Comparison of ENCODE assay signal across 19 cellular contexts in the genomic region with DNA sequence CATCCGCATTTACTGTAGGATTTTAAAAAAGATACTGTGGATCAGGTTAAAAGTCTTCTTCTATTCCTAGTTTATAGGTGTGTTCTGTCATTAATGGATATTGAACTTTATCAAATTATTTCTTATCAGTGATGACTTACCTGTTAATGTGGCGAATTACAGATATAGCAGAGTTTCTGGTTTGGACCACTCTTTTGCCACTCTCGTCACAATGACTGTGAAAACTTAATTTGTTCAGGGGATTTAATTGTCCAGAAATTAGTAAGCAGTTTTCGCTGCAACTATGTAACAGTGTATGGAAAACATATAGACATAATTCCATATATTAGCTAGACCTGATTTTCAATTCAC.
"Had no signal": no experiment of that assay in that cellular context is flagged by ENCODE, and none has a peak within 500 bp of the region (broad histone marks: within the 10 kb centered on the region; RNA-seq: fewer than 3 reads in every experiment).

No MANE protein-coding gene starts in this region.

- H3K9me3 ChIP-seq: heart left ventricle, neutrophil, sigmoid colon, testis, tibial nerve, upper lobe of right lung, vagina had no signal

- H3K27ac Mint-ChIP-seq: endodermal cell; stimulated activated naive B cell treated with anti-CD40 and anti-IgM and Interleukin-4, amounts not matched to agents 10 μg/mL and 1 μg/mL and 100 μg/mL, for 72 hours had no signal

- H3K27me3 ChIP-seq: heart left ventricle, neutrophil, sigmoid colon, testis, tibial nerve, upper lobe of right lung, vagina had no signal

- DNase-seq: dermis blood vessel endothelial cell; endodermal cell; heart left ventricle; hippocampal formation; kidney glomerular epithelial cell; naive thymus-derived CD4-positive, alpha-beta T cell; sigmoid colon; stimulated activated CD4-positive, alpha-beta T cell treated with anti-CD3 and anti-CD28 coated beads, Interleukin-2, amount 100 ng/mL, for 24 hours; stimulated activated CD4-positive, alpha-beta T cell treated with anti-CD3 and anti-CD28 coated beads, Interleukin-4, amount 100 ng/mL, for 4 hours; stimulated activated naive B cell treated with anti-CD40 and anti-IgM and Interleukin-4, amounts not matched to agents 10 μg/mL and 1 μg/mL and 100 μg/mL, for 72 hours; stimulated activated naive CD8-positive, alpha-beta T cell treated with anti-CD3 and anti-CD28 coated beads, Interleukin-15, amount 100 ng/mL, for 72 hours; testis; upper lobe of right lung had no signal

- ATAC-seq: naive thymus-derived CD4-positive, alpha-beta T cell; stimulated activated naive B cell treated with anti-CD40 and anti-IgM and Interleukin-4, amounts not matched to agents 10 μg/mL and 1 μg/mL and 100 μg/mL, for 72 hours; upper lobe of right lung had no signal

- H3K4me3 Mint-ChIP-seq: endodermal cell; naive thymus-derived CD4-positive, alpha-beta T cell; stimulated activated naive B cell treated with anti-CD40 and anti-IgM and Interleukin-4, amounts not matched to agents 10 μg/mL and 1 μg/mL and 100 μg/mL, for 72 hours; stimulated activated naive CD8-positive, alpha-beta T cell treated with anti-CD3 and anti-CD28 coated beads, Interleukin-15, amount 100 ng/mL, for 72 hours had no signal

- H3K4me1 Mint-ChIP-seq: stimulated activated naive B cell treated with anti-CD40 and anti-IgM and Interleukin-4, amounts not matched to agents 10 μg/mL and 1 μg/mL and 100 μg/mL, for 72 hours had no signal

- H3K27me3 Mint-ChIP-seq: stimulated activated naive B cell treated with anti-CD40 and anti-IgM and Interleukin-4, amounts not matched to agents 10 μg/mL and 1 μg/mL and 100 μg/mL, for 72 hours; stimulated activated naive CD8-positive, alpha-beta T cell treated with anti-CD3 and anti-CD28 coated beads, Interleukin-15, amount 100 ng/mL, for 72 hours had no signal

- H3K4me1 ChIP-seq: heart left ventricle, upper lobe of right lung, vagina had no signal

- H3K27ac ChIP-seq: heart left ventricle, neutrophil, sigmoid colon, skin epidermis, testis, tibial nerve, upper lobe of right lung, vagina had no signal

- H3K4me3 ChIP-seq: heart left ventricle, sigmoid colon, skin epidermis, testis, tibial nerve, upper lobe of right lung, vagina had no signal

- FAIRE-seq: endothelial cell of umbilical vein, frontal cortex had no signal

- H3K36me3 Mint-ChIP-seq: stimulated activated naive B cell treated with anti-CD40 and anti-IgM and Interleukin-4, amounts not matched to agents 10 μg/mL and 1 μg/mL and 100 μg/mL, for 72 hours had no signal

- H3K36me3 ChIP-seq: tibial nerve, vagina had no signal

- H3K9me3 Mint-ChIP-seq: endodermal cell; stimulated activated naive B cell treated with anti-CD40 and anti-IgM and Interleukin-4, amounts not matched to agents 10 μg/mL and 1 μg/mL and 100 μg/mL, for 72 hours; stimulated activated naive CD8-positive, alpha-beta T cell treated with anti-CD3 and anti-CD28 coated beads, Interleukin-15, amount 100 ng/mL, for 72 hours had no signal
